Comparison of ENCODE assay signal across 1 cellular context in the genomic region with DNA sequence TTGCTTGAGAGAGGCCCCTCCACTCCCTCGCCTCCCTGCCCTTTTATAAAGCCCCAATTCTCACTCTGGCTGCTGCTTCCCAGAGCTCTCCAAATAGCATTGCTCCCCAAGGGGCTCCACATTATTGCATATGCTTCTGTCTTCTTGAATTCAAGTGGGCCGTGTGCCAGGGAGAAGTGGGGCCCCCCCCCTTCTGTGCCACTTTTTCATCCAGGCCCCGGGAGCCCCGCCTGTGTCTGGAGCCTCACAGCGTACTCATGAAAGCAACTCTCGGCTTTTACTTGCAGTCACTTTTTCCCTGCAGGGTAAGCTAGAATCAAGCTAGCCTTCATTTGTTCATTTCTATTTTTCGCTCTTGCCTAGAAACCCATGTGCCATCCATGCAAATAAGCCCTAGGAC.
TF ChIP-seq lines count a peak whose summit lies in the region.

No MANE protein-coding gene starts in this region.

TF ChIP-seq in GM23338, 12 proteins besides CTCF, POLR2A, EP300 and RAD21 (continued from another document):
- TF ChIP-seq, protein P1, sequence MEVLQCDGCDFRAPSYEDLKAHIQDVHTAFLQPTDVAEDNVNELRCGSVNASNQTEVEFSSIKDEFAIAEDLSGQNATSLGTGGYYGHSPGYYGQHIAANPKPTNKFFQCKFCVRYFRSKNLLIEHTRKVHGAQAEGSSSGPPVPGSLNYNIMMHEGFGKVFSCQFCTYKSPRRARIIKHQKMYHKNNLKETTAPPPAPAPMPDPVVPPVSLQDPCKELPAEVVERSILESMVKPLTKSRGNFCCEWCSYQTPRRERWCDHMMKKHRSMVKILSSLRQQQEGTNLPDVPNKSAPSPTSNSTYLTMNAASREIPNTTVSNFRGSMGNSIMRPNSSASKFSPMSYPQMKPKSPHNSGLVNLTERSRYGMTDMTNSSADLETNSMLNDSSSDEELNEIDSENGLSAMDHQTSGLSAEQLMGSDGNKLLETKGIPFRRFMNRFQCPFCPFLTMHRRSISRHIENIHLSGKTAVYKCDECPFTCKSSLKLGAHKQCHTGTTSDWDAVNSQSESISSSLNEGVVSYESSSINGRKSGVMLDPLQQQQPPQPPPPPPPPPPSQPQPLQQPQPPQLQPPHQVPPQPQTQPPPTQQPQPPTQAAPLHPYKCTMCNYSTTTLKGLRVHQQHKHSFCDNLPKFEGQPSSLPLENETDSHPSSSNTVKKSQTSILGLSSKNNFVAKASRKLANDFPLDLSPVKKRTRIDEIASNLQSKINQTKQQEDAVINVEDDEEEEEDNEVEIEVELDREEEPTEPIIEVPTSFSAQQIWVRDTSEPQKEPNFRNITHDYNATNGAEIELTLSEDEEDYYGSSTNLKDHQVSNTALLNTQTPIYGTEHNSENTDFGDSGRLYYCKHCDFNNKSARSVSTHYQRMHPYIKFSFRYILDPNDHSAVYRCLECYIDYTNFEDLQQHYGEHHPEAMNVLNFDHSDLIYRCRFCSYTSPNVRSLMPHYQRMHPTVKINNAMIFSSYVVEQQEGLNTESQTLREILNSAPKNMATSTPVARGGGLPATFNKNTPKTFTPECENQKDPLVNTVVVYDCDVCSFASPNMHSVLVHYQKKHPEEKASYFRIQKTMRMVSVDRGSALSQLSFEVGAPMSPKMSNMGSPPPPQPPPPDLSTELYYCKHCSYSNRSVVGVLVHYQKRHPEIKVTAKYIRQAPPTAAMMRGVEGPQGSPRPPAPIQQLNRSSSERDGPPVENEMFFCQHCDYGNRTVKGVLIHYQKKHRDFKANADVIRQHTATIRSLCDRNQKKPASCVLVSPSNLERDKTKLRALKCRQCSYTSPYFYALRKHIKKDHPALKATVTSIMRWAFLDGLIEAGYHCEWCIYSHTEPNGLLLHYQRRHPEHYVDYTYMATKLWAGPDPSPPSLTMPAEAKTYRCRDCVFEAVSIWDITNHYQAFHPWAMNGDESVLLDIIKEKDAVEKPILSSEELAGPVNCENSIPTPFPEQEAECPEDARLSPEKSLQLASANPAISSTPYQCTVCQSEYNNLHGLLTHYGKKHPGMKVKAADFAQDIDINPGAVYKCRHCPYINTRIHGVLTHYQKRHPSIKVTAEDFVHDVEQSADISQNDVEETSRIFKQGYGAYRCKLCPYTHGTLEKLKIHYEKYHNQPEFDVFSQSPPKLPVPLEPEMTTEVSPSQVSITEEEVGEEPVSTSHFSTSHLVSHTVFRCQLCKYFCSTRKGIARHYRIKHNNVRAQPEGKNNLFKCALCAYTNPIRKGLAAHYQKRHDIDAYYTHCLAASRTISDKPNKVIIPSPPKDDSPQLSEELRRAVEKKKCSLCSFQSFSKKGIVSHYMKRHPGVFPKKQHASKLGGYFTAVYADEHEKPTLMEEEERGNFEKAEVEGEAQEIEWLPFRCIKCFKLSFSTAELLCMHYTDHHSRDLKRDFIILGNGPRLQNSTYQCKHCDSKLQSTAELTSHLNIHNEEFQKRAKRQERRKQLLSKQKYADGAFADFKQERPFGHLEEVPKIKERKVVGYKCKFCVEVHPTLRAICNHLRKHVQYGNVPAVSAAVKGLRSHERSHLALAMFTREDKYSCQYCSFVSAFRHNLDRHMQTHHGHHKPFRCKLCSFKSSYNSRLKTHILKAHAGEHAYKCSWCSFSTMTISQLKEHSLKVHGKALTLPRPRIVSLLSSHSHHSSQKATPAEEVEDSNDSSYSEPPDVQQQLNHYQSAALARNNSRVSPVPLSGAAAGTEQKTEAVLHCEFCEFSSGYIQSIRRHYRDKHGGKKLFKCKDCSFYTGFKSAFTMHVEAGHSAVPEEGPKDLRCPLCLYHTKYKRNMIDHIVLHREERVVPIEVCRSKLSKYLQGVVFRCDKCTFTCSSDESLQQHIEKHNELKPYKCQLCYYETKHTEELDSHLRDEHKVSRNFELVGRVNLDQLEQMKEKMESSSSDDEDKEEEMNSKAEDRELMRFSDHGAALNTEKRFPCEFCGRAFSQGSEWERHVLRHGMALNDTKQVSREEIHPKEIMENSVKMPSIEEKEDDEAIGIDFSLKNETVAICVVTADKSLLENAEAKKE (CRISPR knock-in tag; IDR thresholded peaks at IDR 0.05): no peak
- TF ChIP-seq JUNB (IDR thresholded peaks at IDR 0.05; ENCODE audit: unreplicated experiment) (no peak), STAT1 (IDR thresholded peaks at IDR 0.05; ENCODE audit: unreplicated experiment) (no peak)
TF ChIP-seq in GM23338: peak in this region for 0.
